Comparison of ENCODE assay signal across 9 cellular contexts in genomic region chr17:1722022-1722421, GRCh38. TPM values are rescaled to one million over a fixed set of nuclear protein-coding genes. Genes with fewer than 3 reads are reported as not detected.
DNase-seq lines count a peak whose midpoint lies in the region; ATAC-seq and TF ChIP-seq lines count a peak whose summit lies in the region.
"Not testable (repeated sequence)": the region's sequence is repeated elsewhere in the genome, so short reads cannot be mapped to it uniquely, and the experiment has no call there.
"Had no signal": no experiment of that assay in that cellular context is flagged by ENCODE, and none has a peak within 500 bp of the region (broad histone marks: within the 10 kb centered on the region; RNA-seq: fewer than 3 reads in every experiment).

No MANE protein-coding gene starts in this region.

- H3K27ac ChIP-seq in OCI-LY3 (ENCODE audit: low read length): peak overlapping the region; percentile 52
- peak overlapping the region in 1 of 4 donors; percentile 92 for H3K27ac ChIP-seq in sigmoid colon
- H3K27ac ChIP-seq in upper lobe of left lung: peak overlapping the region in 3 of 4 donors; percentile 86 to 93 (median 89)

- not testable (repeated sequence) for H3K9ac ChIP-seq in OCI-LY3 (ENCODE audit: low read length)

- H3K9me3 ChIP-seq in OCI-LY3 (ENCODE audit: insufficient read depth, low read length); sigmoid colon; upper lobe of left lung: not testable (repeated sequence)

- H3K27ac Mint-ChIP-seq in CD14-positive monocyte (peak overlapping the region in 4 of 7 donors; percentile 81 to 92 (median 88)), immature natural killer cell (peak overlapping the region; percentile 94 to 99 (median 98))
- peak overlapping the region; percentile 95 for H3K27ac Mint-ChIP-seq in activated CD8-positive, alpha-beta T cell treated with anti-CD3 and anti-CD28 coated beads, Interleukin-2, amount 10 ng/mL, durations not matched to agents 7 days and 5 days

- ATAC-seq in activated CD8-positive, alpha-beta T cell treated with anti-CD3 and anti-CD28 coated beads, Interleukin-2, amount 10 ng/mL, durations not matched to agents 7 days and 5 days; upper lobe of left lung (ENCODE audit: low FRiP score in 2 of 2): not testable (repeated sequence)

- H4K20me1 ChIP-seq in OCI-LY3 (ENCODE audit: insufficient read depth, low read length): not testable (repeated sequence)

- 0 out of 2 replicates have a peak overlapping the region, but pooled peaks have one; percentile 14 for H3K4me2 ChIP-seq in OCI-LY3 (ENCODE audit: low read length)

- POLR2A ChIA-PET in activated CD8-positive, alpha-beta T cell treated with anti-CD3 and anti-CD28 coated beads, Interleukin-2, amount 10 ng/mL, durations not matched to agents 7 days and 5 days (lab: Charles Lee): interaction anchor here (1.9 kb wide), 1 partner anchor 108 kb away, joined by 8 read pairs; the partner anchor contains the start of genes RPA1 and SMYD4

- not testable (repeated sequence) for H3K4me3 Mint-ChIP-seq in CD14-positive monocyte; activated CD8-positive, alpha-beta T cell treated with anti-CD3 and anti-CD28 coated beads, Interleukin-2, amount 10 ng/mL, durations not matched to agents 7 days and 5 days; immature natural killer cell

- H3K79me2 ChIP-seq in OCI-LY3 (ENCODE audit: low read length): peaks cover 21% of the 10 kb centered on the region

- 91 to 97% methylated on average over 8 of the region's 8 CpGs for WGBS in sigmoid colon, 2 donors
- WGBS in upper lobe of left lung, 2 donors: 93 to 96% methylated on average over 8 of the region's 8 CpGs

- TF ChIP-seq EP300 in sigmoid colon (IDR thresholded peaks at IDR 0.05); upper lobe of left lung (IDR thresholded peaks at IDR 0.05): not testable (repeated sequence)

- H3K36me3 ChIP-seq in OCI-LY3 (replicated peaks; ENCODE audit: low read depth, low read length) (peaks cover 14% of the 10 kb centered on the region), sigmoid colon (peaks cover 0 to 11% (median 0%) of the 10 kb centered on the region in 4 donors), upper lobe of left lung (peaks cover 0 to 14% (median 11%) of the 10 kb centered on the region in 4 donors)

- CTCF ChIA-PET in activated CD8-positive, alpha-beta T cell treated with anti-CD3 and anti-CD28 coated beads, Interleukin-2, amount 10 ng/mL, durations not matched to agents 7 days and 5 days (lab: Charles Lee): interaction anchor here (1.0 to 7.0 kb wide), 20 partner anchors 9 to 187 kb away, joined by 3 to 44 read pairs (median 8); partner anchors contain the start of genes RPA1 and SMYD4

- peaks cover 53% of the 10 kb centered on the region for H3K4me1 ChIP-seq in OCI-LY3 (ENCODE audit: low read length)
- peaks cover 0 to 55% (median 49%) of the 10 kb centered on the region in 4 donors for H3K4me1 ChIP-seq in sigmoid colon
- H3K4me1 ChIP-seq in upper lobe of left lung: peaks cover 46 to 62% (median 57%) of the 10 kb centered on the region in 4 donors

- H3K4me3 ChIP-seq in OCI-LY3 (ENCODE audit: low read length); sigmoid colon; upper lobe of left lung: not testable (repeated sequence)

- TF ChIP-seq CTCF in CD14-positive monocyte (IDR thresholded peaks at IDR 0.05); OCI-LY3 (IDR thresholded peaks at IDR 0.05; ENCODE audit: low read depth, low read length); sigmoid colon (IDR thresholded peaks at IDR 0.05); upper lobe of left lung (IDR thresholded peaks at IDR 0.05): not testable (repeated sequence)

- intact Hi-C loops in CD14-positive monocyte (cut with micrococcal nuclease): loop anchor here in 1 of 2 donors (10.0 kb wide), 1 partner anchor 113 kb away; the partner anchor contains the start of gene RPA1
- intact Hi-C loops in sigmoid colon (cut with DNase I): not testable (repeated sequence)

- not testable (repeated sequence) for H3K27me3 Mint-ChIP-seq in CD14-positive monocyte (ENCODE audit: low read depth in 3 of 3); activated CD8-positive, alpha-beta T cell treated with anti-CD3 and anti-CD28 coated beads, Interleukin-2, amount 10 ng/mL, durations not matched to agents 7 days and 5 days (ENCODE audit: low read depth)
- peaks cover 11 to 27% (median 17%) of the 10 kb centered on the region in 3 donors for H3K27me3 Mint-ChIP-seq in immature natural killer cell (ENCODE audit: low read depth in 3 of 3)

- H3K27me3 ChIP-seq in OCI-LY3 (ENCODE audit: low read depth, low read length); sigmoid colon; upper lobe of left lung: not testable (repeated sequence)

- not testable (repeated sequence) for DNase-seq in CD14-positive monocyte (ENCODE audit: low spot score); activated CD8-positive, alpha-beta T cell treated with anti-CD3 and anti-CD28 coated beads, Interleukin-2, amount 10 ng/mL, durations not matched to agents 7 days and 5 days; immature natural killer cell; upper lobe of left lung
- DNase-seq in fibroblast of gingiva (ENCODE audit: low read depth) (peak; percentile 94), sigmoid colon (peak; percentile 37)

- H3K9me3 Mint-ChIP-seq in CD14-positive monocyte; activated CD8-positive, alpha-beta T cell treated with anti-CD3 and anti-CD28 coated beads, Interleukin-2, amount 10 ng/mL, durations not matched to agents 7 days and 5 days (ENCODE audit: insufficient read depth); immature natural killer cell: not testable (repeated sequence)

- H3K4me1 Mint-ChIP-seq in CD14-positive monocyte (peaks cover 39% of the 10 kb centered on the region), immature natural killer cell (peaks cover 48 to 50% of the 10 kb centered on the region in 2 donors)
- peaks cover 54% of the 10 kb centered on the region for H3K4me1 Mint-ChIP-seq in activated CD8-positive, alpha-beta T cell treated with anti-CD3 and anti-CD28 coated beads, Interleukin-2, amount 10 ng/mL, durations not matched to agents 7 days and 5 days (ENCODE audit: low read depth)

- peaks cover 4 to 15% of the 10 kb centered on the region in 2 donors for H3K36me3 Mint-ChIP-seq in CD14-positive monocyte
- not testable (repeated sequence) for H3K36me3 Mint-ChIP-seq in activated CD8-positive, alpha-beta T cell treated with anti-CD3 and anti-CD28 coated beads, Interleukin-2, amount 10 ng/mL, durations not matched to agents 7 days and 5 days (ENCODE audit: low read depth); immature natural killer cell

- TF ChIP-seq POLR2A in GM19099 (IDR thresholded peaks at IDR 0.05; ENCODE audit: extremely low read depth, insufficient read length, low read depth) (peak; percentile 26), upper lobe of left lung (IDR thresholded peaks at IDR 0.05) (peak in 1 of 4 donors; percentile 11)
- TF ChIP-seq POLR2A in sigmoid colon (IDR thresholded peaks at IDR 0.05): not testable (repeated sequence)

- H2AFZ ChIP-seq in OCI-LY3 (ENCODE audit: low read depth, low read length): peak overlapping the region; percentile 54; the same call in 1 of the 2 replicates

RNA-seq across cellular contexts. Expression of gene WDR81, which starts 2.5 kb away (rescaled TPM):
- 1 to 10 TPM; 6.2 to 8.8 TPM for polyA plus RNA-seq in CD14-positive monocyte
- total RNA-seq in activated CD8-positive, alpha-beta T cell treated with anti-CD3 and anti-CD28 coated beads, Interleukin-2, amount 10 ng/mL, durations not matched to agents 7 days and 5 days: 10 to 100 TPM; 29.4 to 30.8 TPM
- polyA plus RNA-seq in immature natural killer cell: 10 to 100 TPM in 1 of 3 donors, 1 to 10 TPM in 2; 5.8 to 27.2 (median 6.4) TPM
- total RNA-seq in sigmoid colon: 10 to 100 TPM; 21.8 to 49.3 (median 28.2) TPM
- 10 to 100 TPM in 1 of 3 donors, 1 to 10 TPM in 2; 6.6 to 29.3 (median 7.4) TPM for polyA plus RNA-seq in sigmoid colon
- total RNA-seq in upper lobe of left lung: 100 to 1,000 TPM in 2 of 6 donors, 10 to 100 TPM in 4; 47.4 to 162 (median 60.8) TPM

RNA-seq across cellular contexts. Expression of gene TLCD2, which starts 11.8 kb away (rescaled TPM):
- polyA plus RNA-seq in CD14-positive monocyte: not detected
- total RNA-seq in activated CD8-positive, alpha-beta T cell treated with anti-CD3 and anti-CD28 coated beads, Interleukin-2, amount 10 ng/mL, durations not matched to agents 7 days and 5 days: under 1 TPM in 1 of 2 experiments, not detected in 1; 0.13 TPM
- polyA plus RNA-seq in immature natural killer cell: under 1 TPM in 1 of 3 donors, not detected in 2; 0.04 TPM
- 1 to 10 TPM; 2.6 to 5.4 (median 4.1) TPM for total RNA-seq in sigmoid colon
- polyA plus RNA-seq in sigmoid colon: 10 to 100 TPM in 1 of 3 donors, 1 to 10 TPM in 2; 7.2 to 23.2 (median 9.2) TPM
- 10 to 100 TPM; 11.3 to 24.7 (median 14.9) TPM for total RNA-seq in upper lobe of left lung

RNA-seq across cellular contexts. Expression of gene SERPINF2, which starts 20.6 kb away (rescaled TPM):
- polyA plus RNA-seq in CD14-positive monocyte (under 1 TPM; 0.75 to 0.79 TPM), immature natural killer cell (under 1 TPM in 1 of 3 donors, not detected in 2; 0.76 TPM), sigmoid colon (10 to 100 TPM in 1 of 3 donors, 1 to 10 TPM in 1, under 1 TPM in 1; 0.69 to 12.9 (median 1.2) TPM)
- total RNA-seq in activated CD8-positive, alpha-beta T cell treated with anti-CD3 and anti-CD28 coated beads, Interleukin-2, amount 10 ng/mL, durations not matched to agents 7 days and 5 days: under 1 TPM; 0.16 to 0.31 TPM
- total RNA-seq in sigmoid colon (1 to 10 TPM; 2.9 to 7.2 (median 4.1) TPM), upper lobe of left lung (10 to 100 TPM in 5 of 6 donors, 1 to 10 TPM in 1; 4.6 to 48.2 (median 24.6) TPM)
- total RNA-seq: pulmonary artery endothelial cell had no signal

RNA-seq across cellular contexts. Expression of gene PRPF8, which starts 37.4 kb away (rescaled TPM):
- polyA plus RNA-seq in CD14-positive monocyte (10 to 100 TPM; 53.3 to 78.0 TPM), immature natural killer cell (100 to 1,000 TPM in 1 of 3 donors, 10 to 100 TPM in 2; 57.0 to 198 (median 84.1) TPM), sigmoid colon (10 to 100 TPM; 25.9 to 92.8 (median 34.2) TPM)
- total RNA-seq in activated CD8-positive, alpha-beta T cell treated with anti-CD3 and anti-CD28 coated beads, Interleukin-2, amount 10 ng/mL, durations not matched to agents 7 days and 5 days: 100 to 1,000 TPM; 309 to 321 TPM
- total RNA-seq in sigmoid colon (100 to 1,000 TPM; 115 to 155 (median 125) TPM), upper lobe of left lung (100 to 1,000 TPM; 173 to 283 (median 220) TPM)

RNA-seq across cellular contexts. Expression of gene SERPINF1, which starts 39.8 kb away (rescaled TPM):
- polyA plus RNA-seq in CD14-positive monocyte (1 to 10 TPM; 8.0 to 9.9 TPM), immature natural killer cell (1 to 10 TPM; 2.1 to 9.6 (median 3.3) TPM), sigmoid colon (100 to 1,000 TPM in 2 of 3 donors, 10 to 100 TPM in 1; 77.7 to 124 (median 112) TPM)
- 1 to 10 TPM; 3.9 to 6.0 TPM for total RNA-seq in activated CD8-positive, alpha-beta T cell treated with anti-CD3 and anti-CD28 coated beads, Interleukin-2, amount 10 ng/mL, durations not matched to agents 7 days and 5 days
- total RNA-seq in sigmoid colon (100 to 1,000 TPM; 275 to 539 (median 352) TPM), upper lobe of left lung (100 to 1,000 TPM in 4 of 6 donors, 10 to 100 TPM in 2; 69.8 to 235 (median 114) TPM)
